In genomic region chr11:111637885-111638284, GRCh38 we compare ENCODE assay signal across 19 cellular contexts. TPM values are rescaled to one million over a fixed set of nuclear protein-coding genes. Genes with fewer than 3 reads are reported as not detected.
DNase-seq lines count a peak whose midpoint lies in the region; ATAC-seq and TF ChIP-seq lines count a peak whose summit lies in the region.
"Had no signal": no experiment of that assay in that cellular context is flagged by ENCODE, and none has a peak within 500 bp of the region (broad histone marks: within the 10 kb centered on the region; RNA-seq: fewer than 3 reads in every experiment).

No MANE protein-coding gene starts in this region.

- peak overlapping the region; percentile 40 for H3K27ac Mint-ChIP-seq in Calu3 (ENCODE audit: unreplicated experiment)
- H3K27ac Mint-ChIP-seq in natural killer cell treated with Interleukin-12 subunit alpha and Interleukin-12 subunit beta and Interleukin-15 and Interleukin-18, amount 100 ng/mL, for 72 hours = peak overlapping the region in 1 of 2 donors; percentile 12

- no peaks in the 10 kb centered on the region for H3K27me3 ChIP-seq in dorsolateral prefrontal cortex

- CTCF ChIA-PET in Calu3 (lab: Charles Lee) = no interaction called here

- no peak overlapping the region for H3K4me3 Mint-ChIP-seq in Calu3 (ENCODE audit: low read depth, unreplicated experiment)
- no peak overlapping the region for H3K4me3 Mint-ChIP-seq in natural killer cell treated with Interleukin-12 subunit alpha and Interleukin-12 subunit beta and Interleukin-15 and Interleukin-18, amount 100 ng/mL, for 72 hours

- peak overlapping the region in 47 of 59 donors; percentile 6 to 92 (median 78) for H3K27ac ChIP-seq in dorsolateral prefrontal cortex
- H3K27ac ChIP-seq: A549, C4-2B, KMS-11 had no signal

- no peak for DNase-seq in Calu3
- DNase-seq in GM13976 (ENCODE audit: low spot score) = peak; percentile 18
- DNase-seq in dorsolateral prefrontal cortex = no peak
- no peak for DNase-seq in NCI-H1417 treated with DMSO at 0.1 percent for 48 hours (lab: John Stamatoyannopoulos, UW)
- no peak for DNase-seq in natural killer cell treated with Interleukin-12 subunit alpha and Interleukin-12 subunit beta and Interleukin-15 and Interleukin-18, amount 100 ng/mL, for 72 hours (ENCODE audit: low spot score)
- DNase-seq in SW480 (ENCODE audit: low spot score) = no peak
- DNase-seq in omental fat pad (ENCODE audit: low spot score) = no peak
- DNase-seq: COR-L47, DMS79, NCI-H1092, NCI-H1694 treated with DMSO at 0.1 percent for 48 hours, NCI-H2171, NCI-H446 treated with DMSO at 0.1 percent for 48 hours, SHP77 had no signal

- intact Hi-C loops in Calu3 (cut with micrococcal nuclease; ENCODE audit: unreplicated experiment) = loop anchor here (5.0 kb wide), 1 partner anchor 54 kb away; no protein-coding TSS in a partner anchor
- intact Hi-C loops in dorsolateral prefrontal cortex (cut with DNase I) = no loop called here

- H3K36me3 Mint-ChIP-seq in Calu3 (ENCODE audit: insufficient read depth, unreplicated experiment) = no peaks in the 10 kb centered on the region
- H3K36me3 Mint-ChIP-seq in natural killer cell treated with Interleukin-12 subunit alpha and Interleukin-12 subunit beta and Interleukin-15 and Interleukin-18, amount 100 ng/mL, for 72 hours = peaks cover 11% of the 10 kb centered on the region

- H3K9me3 Mint-ChIP-seq in Calu3 (ENCODE audit: low read depth, unreplicated experiment) = no peaks in the 10 kb centered on the region
- no peaks in the 10 kb centered on the region for H3K9me3 Mint-ChIP-seq in natural killer cell treated with Interleukin-12 subunit alpha and Interleukin-12 subunit beta and Interleukin-15 and Interleukin-18, amount 100 ng/mL, for 72 hours

- in situ Hi-C loops in GM13976 (cut with MboI; ENCODE audit: low sequenced_read_pairs, unreplicated experiment) = no loop called here

- no TSS peak for BruUV-seq in Calu3 (replicated peaks; lab: Mats Ljungman, UMichigan)

- no peak overlapping the region for H3K4me3 ChIP-seq in dorsolateral prefrontal cortex
- H3K4me3 ChIP-seq: A549 had no signal

- peaks cover 50% of the 10 kb centered on the region for H3K4me1 Mint-ChIP-seq in Calu3 (ENCODE audit: low read depth, unreplicated experiment)
- H3K4me1 Mint-ChIP-seq in natural killer cell treated with Interleukin-12 subunit alpha and Interleukin-12 subunit beta and Interleukin-15 and Interleukin-18, amount 100 ng/mL, for 72 hours (ENCODE audit: low read depth in 2 of 2) = peaks cover 28 to 44% of the 10 kb centered on the region in 2 donors

- peak; percentile 56 for ATAC-seq in HG02852 (IDR thresholded peaks at IDR 0.05; ENCODE audit: unreplicated experiment)
- ATAC-seq in natural killer cell treated with Interleukin-12 subunit alpha and Interleukin-12 subunit beta and Interleukin-15 and Interleukin-18, amount 100 ng/mL, for 72 hours = no peak
- no peak for ATAC-seq in omental fat pad (ENCODE audit: low FRiP score)
- ATAC-seq: A549, SK-N-SH treated with all-trans-retinoic acid at 6 μM for 48 hours had no signal

- TF ChIP-seq CTCF in Calu3 (IDR thresholded peaks at IDR 0.05; ENCODE audit: unreplicated experiment) (no peak), GM13976 (IDR thresholded peaks at IDR 0.05; ENCODE audit: borderline replicate concordance, control extremely low read depth, extremely low read depth, insufficient read depth, missing control alignments) (no peak), dorsolateral prefrontal cortex (IDR thresholded peaks at IDR 0.05 in 54 of 56, conservative IDR thresholded peaks at IDR 0.05 in 2 of 56; ENCODE audit: low read depth in 1 of 56, partially characterized antibody in 56 of 56) (no peak), omental fat pad (IDR thresholded peaks at IDR 0.05) (no peak)

- H3K27me3 Mint-ChIP-seq in Calu3 (ENCODE audit: unreplicated experiment) = no peaks in the 10 kb centered on the region
- H3K27me3 Mint-ChIP-seq in natural killer cell treated with Interleukin-12 subunit alpha and Interleukin-12 subunit beta and Interleukin-15 and Interleukin-18, amount 100 ng/mL, for 72 hours = no peaks in the 10 kb centered on the region

RNA-seq across cellular contexts. Expression of gene SIK2, which starts 35.6 kb away (rescaled TPM):
- 10.3 and 13.9 TPM in 2 replicates for total RNA-seq in Calu3 (2022)
- 10 to 100 TPM; 33.1 to 72.4 (median 50.6) TPM for total RNA-seq in dorsolateral prefrontal cortex
- 1 to 10 TPM; 8.1 to 8.8 TPM for total RNA-seq in natural killer cell treated with Interleukin-12 subunit alpha and Interleukin-12 subunit beta and Interleukin-15 and Interleukin-18, amount 100 ng/mL, for 72 hours
- 100 to 1,000 TPM in 1 of 4 donors, 10 to 100 TPM in 3; 27.3 to 111 (median 73.6) TPM for total RNA-seq in omental fat pad
